ENCODE assay signal across 1 cellular context in the genomic region with DNA sequence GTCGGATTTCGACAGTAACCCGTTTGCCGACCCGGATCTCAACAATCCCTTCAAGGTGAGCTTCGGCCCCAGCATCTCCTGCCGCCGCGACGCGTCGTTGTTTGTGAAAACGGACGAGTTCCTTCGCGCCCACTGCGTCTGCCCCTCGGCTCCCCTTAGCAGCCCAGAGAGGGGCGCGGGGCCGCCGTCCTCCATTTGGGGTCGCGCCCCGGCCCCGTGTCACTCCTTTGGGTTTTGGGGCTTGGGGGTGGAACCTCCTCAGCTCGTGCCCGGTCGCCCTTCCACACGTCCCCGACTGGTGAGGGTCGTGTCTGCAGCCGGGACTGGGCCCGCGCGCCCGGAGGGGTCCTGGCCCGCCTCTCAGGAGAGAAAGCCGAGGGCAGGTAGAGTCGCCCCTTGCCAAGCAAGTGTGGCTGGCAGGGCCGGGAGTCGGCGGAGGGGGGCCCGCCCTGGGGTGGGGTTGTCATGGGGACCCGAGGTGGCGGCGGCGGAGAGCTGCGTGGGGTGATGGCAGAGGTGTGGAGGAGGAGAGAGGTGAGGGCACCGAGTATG.
TF ChIP-seq lines count a peak whose summit lies in the region.

No MANE protein-coding gene starts in this region.

TF ChIP-seq in HepG2, 621 proteins besides CTCF, POLR2A, EP300 and RAD21 (continued from another document and continues in another):
- TF ChIP-seq ZBTB33 (CRISPR knock-in tag; IDR thresholded peaks at IDR 0.05) (no peak), ZNF431 (CRISPR knock-in tag; IDR thresholded peaks at IDR 0.05; ENCODE audit: borderline replicate concordance, low read depth) (no peak), ZNF10 (CRISPR knock-in tag; IDR thresholded peaks at IDR 0.05; ENCODE audit: borderline replicate concordance, low read depth) (no peak), HNRNPL (IDR thresholded peaks at IDR 0.05; ENCODE audit: low read depth, low read length) (0 out of 2 replicates have a peak, but pooled peaks have one; percentile 51), ZBTB7A (CRISPR knock-in tag; IDR thresholded peaks at IDR 0.05) (peak; percentile 38; the same call in 1 of the 2 replicates), ARID5B (CRISPR knock-in tag; IDR thresholded peaks at IDR 0.05) (no peak; the same call in 1 of the 2 replicates), ARNTL (CRISPR knock-in tag; IDR thresholded peaks at IDR 0.05) (no peak), ZBTB7B (CRISPR knock-in tag; IDR thresholded peaks at IDR 0.05) (peak; percentile 64), ZFP82 (CRISPR knock-in tag; IDR thresholded peaks at IDR 0.05; ENCODE audit: borderline replicate concordance) (no peak), ZFAT (CRISPR knock-in tag; conservative IDR thresholded peaks at IDR 0.05) (no peak), FIP1L1 (IDR thresholded peaks at IDR 0.05; ENCODE audit: borderline replicate concordance, insufficient read depth, low read depth, low read length) (no peak), GLI4 (CRISPR knock-in tag; IDR thresholded peaks at IDR 0.05; ENCODE audit: borderline replicate concordance) (peak; percentile 64; the same call in 1 of the 2 replicates), ZNF780A (CRISPR knock-in tag; IDR thresholded peaks at IDR 0.05) (no peak), ZNF850 (CRISPR knock-in tag; conservative IDR thresholded peaks at IDR 0.05) (no peak), ZBTB25 (CRISPR knock-in tag; IDR thresholded peaks at IDR 0.05) (no peak), ZNF329 (CRISPR knock-in tag; IDR thresholded peaks at IDR 0.05; ENCODE audit: low read depth) (no peak), KDM5B (CRISPR knock-in tag; IDR thresholded peaks at IDR 0.05; ENCODE audit: borderline replicate concordance) (no peak; the same call in 1 of the 2 replicates), FOXM1 (CRISPR knock-in tag; IDR thresholded peaks at IDR 0.05) (peak; percentile 29; the same call in 1 of the 2 replicates), TGIF2 (CRISPR knock-in tag; IDR thresholded peaks at IDR 0.05) (peak; percentile 9; the same call in 1 of the 2 replicates), ZNF343 (CRISPR knock-in tag; IDR thresholded peaks at IDR 0.05) (no peak), GFI1 (CRISPR knock-in tag; IDR thresholded peaks at IDR 0.05; ENCODE audit: borderline replicate concordance) (no peak)
- TF ChIP-seq, protein P1, sequence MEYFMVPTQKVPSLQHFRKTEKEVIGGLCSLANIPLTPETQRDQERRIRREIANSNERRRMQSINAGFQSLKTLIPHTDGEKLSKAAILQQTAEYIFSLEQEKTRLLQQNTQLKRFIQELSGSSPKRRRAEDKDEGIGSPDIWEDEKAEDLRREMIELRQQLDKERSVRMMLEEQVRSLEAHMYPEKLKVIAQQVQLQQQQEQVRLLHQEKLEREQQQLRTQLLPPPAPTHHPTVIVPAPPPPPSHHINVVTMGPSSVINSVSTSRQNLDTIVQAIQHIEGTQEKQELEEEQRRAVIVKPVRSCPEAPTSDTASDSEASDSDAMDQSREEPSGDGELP (IDR thresholded peaks at IDR 0.05; ENCODE audit: borderline replicate concordance, low read depth): no peak
- TF ChIP-seq, protein P2, sequence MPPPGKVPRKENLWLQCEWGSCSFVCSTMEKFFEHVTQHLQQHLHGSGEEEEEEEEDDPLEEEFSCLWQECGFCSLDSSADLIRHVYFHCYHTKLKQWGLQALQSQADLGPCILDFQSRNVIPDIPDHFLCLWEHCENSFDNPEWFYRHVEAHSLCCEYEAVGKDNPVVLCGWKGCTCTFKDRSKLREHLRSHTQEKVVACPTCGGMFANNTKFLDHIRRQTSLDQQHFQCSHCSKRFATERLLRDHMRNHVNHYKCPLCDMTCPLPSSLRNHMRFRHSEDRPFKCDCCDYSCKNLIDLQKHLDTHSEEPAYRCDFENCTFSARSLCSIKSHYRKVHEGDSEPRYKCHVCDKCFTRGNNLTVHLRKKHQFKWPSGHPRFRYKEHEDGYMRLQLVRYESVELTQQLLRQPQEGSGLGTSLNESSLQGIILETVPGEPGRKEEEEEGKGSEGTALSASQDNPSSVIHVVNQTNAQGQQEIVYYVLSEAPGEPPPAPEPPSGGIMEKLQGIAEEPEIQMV (CRISPR knock-in tag; IDR thresholded peaks at IDR 0.05; ENCODE audit: low read depth): no peak
- TF ChIP-seq, protein P3, sequence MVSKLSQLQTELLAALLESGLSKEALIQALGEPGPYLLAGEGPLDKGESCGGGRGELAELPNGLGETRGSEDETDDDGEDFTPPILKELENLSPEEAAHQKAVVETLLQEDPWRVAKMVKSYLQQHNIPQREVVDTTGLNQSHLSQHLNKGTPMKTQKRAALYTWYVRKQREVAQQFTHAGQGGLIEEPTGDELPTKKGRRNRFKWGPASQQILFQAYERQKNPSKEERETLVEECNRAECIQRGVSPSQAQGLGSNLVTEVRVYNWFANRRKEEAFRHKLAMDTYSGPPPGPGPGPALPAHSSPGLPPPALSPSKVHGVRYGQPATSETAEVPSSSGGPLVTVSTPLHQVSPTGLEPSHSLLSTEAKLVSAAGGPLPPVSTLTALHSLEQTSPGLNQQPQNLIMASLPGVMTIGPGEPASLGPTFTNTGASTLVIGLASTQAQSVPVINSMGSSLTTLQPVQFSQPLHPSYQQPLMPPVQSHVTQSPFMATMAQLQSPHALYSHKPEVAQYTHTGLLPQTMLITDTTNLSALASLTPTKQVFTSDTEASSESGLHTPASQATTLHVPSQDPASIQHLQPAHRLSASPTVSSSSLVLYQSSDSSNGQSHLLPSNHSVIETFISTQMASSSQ (IDR thresholded peaks at IDR 0.05; ENCODE audit: low read depth): no peak
- TF ChIP-seq, protein P3 (CRISPR knock-in tag; IDR thresholded peaks at IDR 0.05; ENCODE audit: borderline replicate concordance): no peak
- TF ChIP-seq, protein P4, sequence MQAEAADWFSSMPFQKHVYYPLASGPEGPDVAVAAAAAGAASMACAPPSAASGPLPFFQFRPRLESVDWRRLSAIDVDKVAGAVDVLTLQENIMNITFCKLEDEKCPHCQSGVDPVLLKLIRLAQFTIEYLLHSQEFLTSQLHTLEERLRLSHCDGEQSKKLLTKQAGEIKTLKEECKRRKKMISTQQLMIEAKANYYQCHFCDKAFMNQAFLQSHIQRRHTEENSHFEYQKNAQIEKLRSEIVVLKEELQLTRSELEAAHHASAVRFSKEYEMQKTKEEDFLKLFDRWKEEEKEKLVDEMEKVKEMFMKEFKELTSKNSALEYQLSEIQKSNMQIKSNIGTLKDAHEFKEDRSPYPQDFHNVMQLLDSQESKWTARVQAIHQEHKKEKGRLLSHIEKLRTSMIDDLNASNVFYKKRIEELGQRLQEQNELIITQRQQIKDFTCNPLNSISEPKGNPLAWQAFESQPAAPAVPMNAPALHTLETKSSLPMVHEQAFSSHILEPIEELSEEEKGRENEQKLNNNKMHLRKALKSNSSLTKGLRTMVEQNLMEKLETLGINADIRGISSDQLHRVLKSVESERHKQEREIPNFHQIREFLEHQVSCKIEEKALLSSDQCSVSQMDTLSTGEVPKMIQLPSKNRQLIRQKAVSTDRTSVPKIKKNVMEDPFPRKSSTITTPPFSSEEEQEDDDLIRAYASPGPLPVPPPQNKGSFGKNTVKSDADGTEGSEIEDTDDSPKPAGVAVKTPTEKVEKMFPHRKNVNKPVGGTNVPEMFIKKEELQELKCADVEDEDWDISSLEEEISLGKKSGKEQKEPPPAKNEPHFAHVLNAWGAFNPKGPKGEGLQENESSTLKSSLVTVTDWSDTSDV (CRISPR knock-in tag; IDR thresholded peaks at IDR 0.05): no peak
- TF ChIP-seq, protein P5, sequence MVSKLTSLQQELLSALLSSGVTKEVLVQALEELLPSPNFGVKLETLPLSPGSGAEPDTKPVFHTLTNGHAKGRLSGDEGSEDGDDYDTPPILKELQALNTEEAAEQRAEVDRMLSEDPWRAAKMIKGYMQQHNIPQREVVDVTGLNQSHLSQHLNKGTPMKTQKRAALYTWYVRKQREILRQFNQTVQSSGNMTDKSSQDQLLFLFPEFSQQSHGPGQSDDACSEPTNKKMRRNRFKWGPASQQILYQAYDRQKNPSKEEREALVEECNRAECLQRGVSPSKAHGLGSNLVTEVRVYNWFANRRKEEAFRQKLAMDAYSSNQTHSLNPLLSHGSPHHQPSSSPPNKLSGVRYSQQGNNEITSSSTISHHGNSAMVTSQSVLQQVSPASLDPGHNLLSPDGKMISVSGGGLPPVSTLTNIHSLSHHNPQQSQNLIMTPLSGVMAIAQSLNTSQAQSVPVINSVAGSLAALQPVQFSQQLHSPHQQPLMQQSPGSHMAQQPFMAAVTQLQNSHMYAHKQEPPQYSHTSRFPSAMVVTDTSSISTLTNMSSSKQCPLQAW (CRISPR knock-in tag; IDR thresholded peaks at IDR 0.05): no peak
- TF ChIP-seq, protein P6, sequence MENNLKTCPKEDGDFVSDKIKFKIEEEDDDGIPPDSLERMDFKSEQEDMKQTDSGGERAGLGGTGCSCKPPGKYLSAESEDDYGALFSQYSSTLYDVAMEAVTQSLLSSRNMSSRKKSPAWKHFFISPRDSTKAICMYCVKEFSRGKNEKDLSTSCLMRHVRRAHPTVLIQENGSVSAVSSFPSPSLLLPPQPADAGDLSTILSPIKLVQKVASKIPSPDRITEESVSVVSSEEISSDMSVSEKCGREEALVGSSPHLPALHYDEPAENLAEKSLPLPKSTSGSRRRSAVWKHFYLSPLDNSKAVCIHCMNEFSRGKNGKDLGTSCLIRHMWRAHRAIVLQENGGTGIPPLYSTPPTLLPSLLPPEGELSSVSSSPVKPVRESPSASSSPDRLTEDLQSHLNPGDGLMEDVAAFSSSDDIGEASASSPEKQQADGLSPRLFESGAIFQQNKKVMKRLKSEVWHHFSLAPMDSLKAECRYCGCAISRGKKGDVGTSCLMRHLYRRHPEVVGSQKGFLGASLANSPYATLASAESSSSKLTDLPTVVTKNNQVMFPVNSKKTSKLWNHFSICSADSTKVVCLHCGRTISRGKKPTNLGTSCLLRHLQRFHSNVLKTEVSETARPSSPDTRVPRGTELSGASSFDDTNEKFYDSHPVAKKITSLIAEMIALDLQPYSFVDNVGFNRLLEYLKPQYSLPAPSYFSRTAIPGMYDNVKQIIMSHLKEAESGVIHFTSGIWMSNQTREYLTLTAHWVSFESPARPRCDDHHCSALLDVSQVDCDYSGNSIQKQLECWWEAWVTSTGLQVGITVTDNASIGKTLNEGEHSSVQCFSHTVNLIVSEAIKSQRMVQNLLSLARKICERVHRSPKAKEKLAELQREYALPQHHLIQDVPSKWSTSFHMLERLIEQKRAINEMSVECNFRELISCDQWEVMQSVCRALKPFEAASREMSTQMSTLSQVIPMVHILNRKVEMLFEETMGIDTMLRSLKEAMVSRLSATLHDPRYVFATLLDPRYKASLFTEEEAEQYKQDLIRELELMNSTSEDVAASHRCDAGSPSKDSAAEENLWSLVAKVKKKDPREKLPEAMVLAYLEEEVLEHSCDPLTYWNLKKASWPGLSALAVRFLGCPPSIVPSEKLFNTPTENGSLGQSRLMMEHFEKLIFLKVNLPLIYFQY (CRISPR knock-in tag; IDR thresholded peaks at IDR 0.05; ENCODE audit: borderline replicate concordance): no peak
